Comparison of ENCODE assay signal across 28 cellular contexts in genomic region chr13:41962994-41963393, GRCh38. TPM values are rescaled to one million over a fixed set of nuclear protein-coding genes. Genes with fewer than 3 reads are reported as not detected.
DNase-seq lines count a peak whose midpoint lies in the region; ATAC-seq and TF ChIP-seq lines count a peak whose summit lies in the region.
"Had no signal": no experiment of that assay in that cellular context is flagged by ENCODE, and none has a peak within 500 bp of the region (broad histone marks: within the 10 kb centered on the region; RNA-seq: fewer than 3 reads in every experiment).

No MANE protein-coding gene starts in this region.

- WGBS in mammary epithelial cell (ENCODE audit: low coverage, missing lambda C conversion rate): 0% methylated on average over 1 of the region's 1 CpG

- peaks cover 4 to 5% of the 10 kb centered on the region in 2 donors for H3K36me3 Mint-ChIP-seq in activated T-cell treated with anti-CD3 and anti-CD28 coated beads, Interleukin-2, amount 50 U/mL, for 72 hours (ENCODE audit: insufficient read depth in 2 of 2)
- H3K36me3 Mint-ChIP-seq: activated naive CD8-positive, alpha-beta T cell treated with anti-CD3 and anti-CD28 coated beads, Interleukin-2, amount 10 ng/mL, durations not matched to agents 7 days and 5 days; T-cell had no signal

- intact Hi-C loops in mammary epithelial cell (cut with micrococcal nuclease): loop anchor here (1.0 to 5.0 kb wide), 2 partner anchors 63 to 296 kb away; no protein-coding TSS in a partner anchor

- H3K9me3 ChIP-seq in mammary epithelial cell (replicated peaks; ENCODE audit: insufficient read depth, low read length): no peaks in the 10 kb centered on the region
- H3K9me3 ChIP-seq: BLaER1, heart left ventricle, thoracic aorta, vagina had no signal

- no peak for TF ChIP-seq CTCF in mammary epithelial cell (conservative IDR thresholded peaks at IDR 0.05 in 1 of 2, IDR thresholded peaks at IDR 0.05 in 1 of 2; ENCODE audit: extremely low read depth in 1 of 2, insufficient read depth in 1 of 2, low read depth in 1 of 2, low read length in 2 of 2)

- no TSS peak for BruUV-seq in mammary epithelial cell (replicated peaks; lab: Mats Ljungman, UMichigan)

- no peaks in the 10 kb centered on the region for H3K36me3 ChIP-seq in mammary epithelial cell (ENCODE audit: insufficient read depth, low read length)
- H3K36me3 ChIP-seq: BLaER1, heart left ventricle, thoracic aorta, vagina had no signal

- CTCF ChIA-PET in mammary epithelial cell (lab: Charles Lee; ENCODE audit: low non-redundant PET): no interaction called here

- dilution Hi-C loops in mammary epithelial cell (cut with HindIII; ENCODE audit: low sequenced_read_pairs): loop anchor here (5.0 kb wide), 1 partner anchor 79 kb away; no protein-coding TSS in a partner anchor

- peaks cover 6 to 8% of the 10 kb centered on the region in 2 donors for H3K9me3 Mint-ChIP-seq in activated T-cell treated with anti-CD3 and anti-CD28 coated beads, Interleukin-2, amount 50 U/mL, for 72 hours
- H3K9me3 Mint-ChIP-seq: activated naive CD8-positive, alpha-beta T cell treated with anti-CD3 and anti-CD28 coated beads, Interleukin-2, amount 10 ng/mL, durations not matched to agents 7 days and 5 days; T-cell had no signal

- in situ Hi-C loops in mammary epithelial cell (cut with MboI; ENCODE audit: low sequenced_read_pairs in 2 of 2): loop anchor here in 1 of 2 donors (5.0 kb wide), 1 partner anchor 79 kb away; no protein-coding TSS in a partner anchor

- H3K27me3 Mint-ChIP-seq in activated T-cell treated with anti-CD3 and anti-CD28 coated beads, Interleukin-2, amount 50 U/mL, for 72 hours (ENCODE audit: low read depth): no peaks in the 10 kb centered on the region
- H3K27me3 Mint-ChIP-seq: activated naive CD8-positive, alpha-beta T cell treated with anti-CD3 and anti-CD28 coated beads, Interleukin-2, amount 10 ng/mL, durations not matched to agents 7 days and 5 days had no signal

- H4K20me1 ChIP-seq in mammary epithelial cell (ENCODE audit: insufficient read depth, low read length): no peaks in the 10 kb centered on the region
- H4K20me1 ChIP-seq: BLaER1 had no signal

- H3K4me1 ChIP-seq in mammary epithelial cell (ENCODE audit: insufficient read depth, low read length): peaks cover 27% of the 10 kb centered on the region

- H3K27me3 ChIP-seq in mammary epithelial cell (ENCODE audit: insufficient read depth, low read length): no peaks in the 10 kb centered on the region
- H3K27me3 ChIP-seq: BLaER1, dorsolateral prefrontal cortex, heart left ventricle, vagina had no signal

- H3K4me2 ChIP-seq in mammary epithelial cell (ENCODE audit: insufficient read depth, low read depth, low read length): peak overlapping the region; percentile 13
- H3K4me2 ChIP-seq: BLaER1, KMS-11 had no signal

- H3K27ac Mint-ChIP-seq in activated T-cell treated with anti-CD3 and anti-CD28 coated beads, Interleukin-2, amount 50 U/mL, for 72 hours: peak overlapping the region; percentile 34
- H3K27ac Mint-ChIP-seq: activated naive CD8-positive, alpha-beta T cell treated with anti-CD3 and anti-CD28 coated beads, Interleukin-2, amount 10 ng/mL, durations not matched to agents 7 days and 5 days; T-cell had no signal

- peak; percentile 45 to 47 for DNase-seq in activated T-cell treated with anti-CD3 and anti-CD28 coated beads, Interleukin-2, amount 50 U/mL, for 72 hours
- no peak for DNase-seq in activated T-cell treated with anti-CD3 and anti-CD28 coated beads, Interleukin-2, amount 50 U/mL, for 48 hours
- peak; percentile 37 for DNase-seq in LHCN-M2 (ENCODE audit: low read depth)
- peak; percentile 97 for DNase-seq in mammary epithelial cell
- no peak for DNase-seq in stimulated activated naive CD8-positive, alpha-beta T cell treated with anti-CD3 and anti-CD28 coated beads, Interleukin-15, Interleukin-2, amounts not matched to agents 100 U/mL and 50 U/mL, for 24 hours
- DNase-seq in medulla oblongata (ENCODE audit: extremely low spot score): no peak
- DNase-seq: activated CD8-positive, alpha-beta memory T cell treated with anti-CD3 and anti-CD28 coated beads, Interleukin-2, amount 50 U/mL, for 4 hours; activated naive CD8-positive, alpha-beta T cell treated with anti-CD3 and anti-CD28 coated beads, Interleukin-2, amount 10 ng/mL, durations not matched to agents 7 days and 5 days; cerebellar nuclear complex; COR-L47; DMS79; dorsolateral prefrontal cortex; GOT3; heart left ventricle; left cardiac atrium; mesenchymal stem cell; NCI-H1694; NCI-H2171; NCI-H526; occipital lobe; T-cell had no signal

- H3K79me2 ChIP-seq in mammary epithelial cell (ENCODE audit: insufficient read depth, low read length): peaks cover 28% of the 10 kb centered on the region

- H3K4me3 ChIP-seq in mammary epithelial cell (replicated peaks in 1 of 3; ENCODE audit: insufficient read depth in 1 of 3, low read depth in 2 of 3, low read length in 3 of 3): no peak overlapping the region
- H3K4me3 ChIP-seq: BLaER1, dorsolateral prefrontal cortex, heart left ventricle, skin epidermis, thoracic aorta, vagina had no signal

- peak overlapping the region; percentile 82 for H3K27ac ChIP-seq in mammary epithelial cell (ENCODE audit: insufficient read depth, low read depth, low read length)
- H3K27ac ChIP-seq: BLaER1, heart left ventricle, KMS-11, thoracic aorta, vagina had no signal

- H3K9ac ChIP-seq in mammary epithelial cell (ENCODE audit: insufficient read depth, low read length): no peak overlapping the region
- H3K9ac ChIP-seq: BLaER1, KMS-11 had no signal

- peaks cover 59% of the 10 kb centered on the region for H3K4me1 Mint-ChIP-seq in activated T-cell treated with anti-CD3 and anti-CD28 coated beads, Interleukin-2, amount 50 U/mL, for 72 hours (ENCODE audit: low read depth)

- H3K4me3 Mint-ChIP-seq in activated T-cell treated with anti-CD3 and anti-CD28 coated beads, Interleukin-2, amount 50 U/mL, for 72 hours: peak overlapping the region; percentile 26 to 93
- H3K4me3 Mint-ChIP-seq: activated naive CD8-positive, alpha-beta T cell treated with anti-CD3 and anti-CD28 coated beads, Interleukin-2, amount 10 ng/mL, durations not matched to agents 7 days and 5 days; T-cell had no signal

- peak overlapping the region; percentile 28 for H2AFZ ChIP-seq in mammary epithelial cell (ENCODE audit: low read depth, low read length)

- ATAC-seq in activated T-cell treated with anti-CD3 and anti-CD28 coated beads, Interleukin-2, amount 50 U/mL, for 72 hours (replicated peaks in 1 of 2): peak; percentile 85
- peak; percentile 64 for ATAC-seq in stimulated activated naive CD8-positive, alpha-beta T cell treated with anti-CD3 and anti-CD28 coated beads, Interleukin-15, Interleukin-2, amounts not matched to agents 100 U/mL and 50 U/mL, for 24 hours
- ATAC-seq in HG03175 (IDR thresholded peaks at IDR 0.05; ENCODE audit: unreplicated experiment) (no peak), HG03097 (IDR thresholded peaks at IDR 0.05; ENCODE audit: low FRiP score, unreplicated experiment) (no peak)
- ATAC-seq: heart left ventricle, left cardiac atrium, T-cell had no signal

RNA-seq across cellular contexts. Expression of gene VWA8, which starts 2.1 kb away (rescaled TPM):
- 10 to 100 TPM; 25.6 to 35.0 TPM for total RNA-seq in activated T-cell treated with anti-CD3 and anti-CD28 coated beads, Interleukin-2, amount 50 U/mL, for 72 hours
- total RNA-seq in LHCN-M2 (2014; rRNA removed) (6.9 and 8.4 TPM in 2 replicates), mammary epithelial cell (10 to 100 TPM; 24.1 to 32.0 TPM)
- polyA plus RNA-seq in LHCN-M2 (2012): 2.9 TPM
- 10.1 TPM for polyA plus RNA-seq in mammary epithelial cell
- 62.1 TPM for polyA minus RNA-seq in mammary epithelial cell

Comparison
In these comparisons a context has a peak if more than half of its experiments do, and no peak if none do; other contexts are left out.
1. DNase-seq: peak in activated T-cell treated with anti-CD3 and anti-CD28 coated beads, Interleukin-2, amount 50 U/mL, for 72 hours (2 of 2), LHCN-M2 (single experiment) and mammary epithelial cell (single experiment); none in activated T-cell treated with anti-CD3 and anti-CD28 coated beads, Interleukin-2, amount 50 U/mL, for 48 hours (0 of 2), stimulated activated naive CD8-positive, alpha-beta T cell treated with anti-CD3 and anti-CD28 coated beads, Interleukin-15, Interleukin-2, amounts not matched to agents 100 U/mL and 50 U/mL, for 24 hours (single experiment) and medulla oblongata (single experiment).
2. ATAC-seq: peak in activated T-cell treated with anti-CD3 and anti-CD28 coated beads, Interleukin-2, amount 50 U/mL, for 72 hours (2 of 2) and stimulated activated naive CD8-positive, alpha-beta T cell treated with anti-CD3 and anti-CD28 coated beads, Interleukin-15, Interleukin-2, amounts not matched to agents 100 U/mL and 50 U/mL, for 24 hours (single experiment); none in HG03175 (single experiment) and HG03097 (single experiment).